ENCODE assay signal across 14 cellular contexts in the genomic region with DNA sequence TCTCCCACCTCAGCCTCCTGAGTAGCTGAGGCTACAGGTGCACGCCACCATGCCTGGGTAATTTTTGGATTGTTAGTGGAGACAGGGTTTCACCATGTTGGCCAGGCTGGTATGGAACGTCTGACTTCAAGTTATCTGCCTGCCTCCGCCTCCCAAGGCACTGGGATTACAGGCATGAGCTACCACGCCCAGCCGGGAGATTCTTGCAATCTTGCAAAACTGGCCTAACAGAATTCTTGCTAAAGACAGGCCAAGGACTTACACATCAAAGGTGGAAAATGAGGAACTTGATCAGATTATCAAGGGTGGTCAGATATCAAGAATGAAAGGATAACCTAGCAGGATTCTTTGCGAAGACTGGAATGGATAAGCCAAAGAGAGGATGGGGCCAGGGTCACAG.
DNase-seq lines count a peak whose midpoint lies in the region; ATAC-seq and TF ChIP-seq lines count a peak whose summit lies in the region.
"Had no signal": no experiment of that assay in that cellular context is flagged by ENCODE, and none has a peak within 500 bp of the region (broad histone marks: within the 10 kb centered on the region; RNA-seq: fewer than 3 reads in every experiment).

No MANE protein-coding gene starts in this region.

- H2AFZ ChIP-seq in PC-3 (ENCODE audit: low read length), result no peak overlapping the region

- no peak overlapping the region for H3K27ac ChIP-seq in PC-3 (ENCODE audit: low read length)
- H3K27ac ChIP-seq: HL-60 had no signal

- H3K27me3 ChIP-seq in PC-3 (ENCODE audit: low read length), result no peaks in the 10 kb centered on the region
- H3K27me3 ChIP-seq: BLaER1 treated with 17β-estradiol and CSF1 and Interleukin-3, amounts not matched to agents 10 nM and 100 nM had no signal

- peaks cover 3 to 19% (median 17%) of the 10 kb centered on the region in 7 donors for H3K9me3 Mint-ChIP-seq in CD14-positive monocyte
- H3K9me3 Mint-ChIP-seq: CD4-positive, alpha-beta T cell had no signal

- no peaks in the 10 kb centered on the region for H4K20me1 ChIP-seq in PC-3 (ENCODE audit: low read length)

- POLR2A ChIA-PET in PC-3 (lab: Charles Lee; ENCODE audit: unreplicated experiment), result no interaction called here

- peaks cover 0 to 3% (median 0%) of the 10 kb centered on the region in 3 donors for H3K27me3 Mint-ChIP-seq in CD14-positive monocyte (ENCODE audit: low read depth in 3 of 3)
- H3K27me3 Mint-ChIP-seq: CD4-positive, alpha-beta T cell had no signal

- no peaks in the 10 kb centered on the region for H3K4me1 ChIP-seq in PC-3 (ENCODE audit: insufficient read depth, low read length)

- peak overlapping the region; percentile 82 to 96 (median 94) for H3K27ac Mint-ChIP-seq in CD14-positive monocyte
- H3K27ac Mint-ChIP-seq: CD4-positive, alpha-beta T cell had no signal

- intact Hi-C loops in CD14-positive monocyte (cut with micrococcal nuclease), result loop anchor here (10.0 kb wide), 1 partner anchor 98 kb away; a partner anchor contains a TSS
- intact Hi-C loops in PC-3 (cut with micrococcal nuclease), result no loop called here

- H3K4me2 ChIP-seq in PC-3 (ENCODE audit: low read length), result no peak overlapping the region

- peaks cover 4 to 6% of the 10 kb centered on the region in 2 donors for H3K36me3 Mint-ChIP-seq in CD14-positive monocyte

- ATAC-seq in PC-3 (no peak), HG03520 (IDR thresholded peaks at IDR 0.05; ENCODE audit: unreplicated experiment) (no peak), GM18868 (IDR thresholded peaks at IDR 0.05; ENCODE audit: unreplicated experiment) (no peak)

- no peaks in the 10 kb centered on the region for H3K9me3 ChIP-seq in PC-3 (ENCODE audit: low read length)

- H3K4me3 ChIP-seq in PC-3 (ENCODE audit: low read length) (no peak overlapping the region), epithelial cell of esophagus (ENCODE audit: low read length) (no peak overlapping the region)
- H3K4me3 ChIP-seq: BLaER1 treated with 17β-estradiol and CSF1 and Interleukin-3, amounts not matched to agents 10 nM and 100 nM had no signal

- H3K36me3 ChIP-seq in PC-3 (ENCODE audit: low read depth, low read length), result no peaks in the 10 kb centered on the region

- H3K9ac ChIP-seq in PC-3 (ENCODE audit: low read length), result no peak overlapping the region
- H3K9ac ChIP-seq: BLaER1 treated with 17β-estradiol and CSF1 and Interleukin-3, amounts not matched to agents 10 nM and 100 nM had no signal

- H3K9me2 ChIP-seq in PC-3 (replicated peaks; ENCODE audit: low read length), result no peaks in the 10 kb centered on the region

- peaks cover 51% of the 10 kb centered on the region for H3K4me1 Mint-ChIP-seq in CD14-positive monocyte

- H3K4me3 Mint-ChIP-seq in CD14-positive monocyte, result no peak overlapping the region
- H3K4me3 Mint-ChIP-seq: CD4-positive, alpha-beta T cell; H9 had no signal

- TF ChIP-seq CTCF in CD14-positive monocyte (IDR thresholded peaks at IDR 0.05), result no peak
- no peak for TF ChIP-seq CTCF in PC-3 (conservative IDR thresholded peaks at IDR 0.05; ENCODE audit: low read depth, low read length)
- TF ChIP-seq CTCF in epithelial cell of esophagus (IDR thresholded peaks at IDR 0.05; ENCODE audit: insufficient read depth, low read depth, low read length, missing control alignments), result no peak

- DNase-seq in CD14-positive monocyte (ENCODE audit: low spot score), result no peak
- DNase-seq in PC-3, result peak; percentile 25
- DNase-seq in epithelial cell of esophagus (ENCODE audit: low read depth), result peak; percentile 56
- DNase-seq in superior temporal gyrus (ENCODE audit: extremely low spot score), result peak; percentile 3
- DNase-seq in anterior cingulate cortex (lab: John Stamatoyannopoulos, UW), result no peak
- DNase-seq: ACHN; CD4-positive, alpha-beta T cell; DMS79; GOT3; H9 had no signal

- no TSS peak for BruUV-seq in PC-3 (replicated peaks; lab: Mats Ljungman, UMichigan)

- no peaks in the 10 kb centered on the region for H3F3A ChIP-seq in PC-3 (ENCODE audit: low read length, unreplicated experiment)

- CTCF ChIA-PET in PC-3 (lab: Charles Lee), result no interaction called here

- no peaks in the 10 kb centered on the region for H3K79me2 ChIP-seq in PC-3 (ENCODE audit: low read length)

Comparison
In these comparisons a context has a peak if more than half of its experiments do, and no peak if none do; other contexts are left out.
1. DNase-seq: peak in PC-3 (single experiment), epithelial cell of esophagus (single experiment) and superior temporal gyrus (single experiment); none in CD14-positive monocyte (single experiment) and anterior cingulate cortex (0 of 58).